Comparison of ENCODE assay signal across 6 cellular contexts in the genomic region with DNA sequence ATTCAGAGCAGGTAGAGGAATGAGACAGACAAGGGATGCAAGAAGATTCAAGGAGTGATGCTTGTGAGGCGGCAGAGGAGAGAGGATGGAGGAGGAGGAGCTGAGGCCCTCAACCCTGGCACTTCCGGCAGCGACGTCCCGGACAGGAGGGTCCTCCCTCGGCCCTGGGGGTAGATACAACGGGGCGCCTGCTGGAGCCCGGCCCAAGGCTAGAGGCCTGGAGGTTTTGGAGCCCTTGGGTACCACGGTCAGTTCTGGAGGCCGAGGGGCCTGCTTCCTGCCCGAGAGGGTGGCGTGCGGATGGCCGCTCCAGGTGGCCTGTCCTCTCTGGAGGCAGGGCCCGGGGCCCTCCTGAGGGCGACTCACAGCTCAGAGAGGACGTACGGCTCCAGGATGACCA. TPM values are rescaled to one million over a fixed set of nuclear protein-coding genes. Genes with fewer than 3 reads are reported as not detected.
"Had no signal": no experiment of that assay in that cellular context is flagged by ENCODE, and none has a peak within 500 bp of the region (broad histone marks: within the 10 kb centered on the region; RNA-seq: fewer than 3 reads in every experiment).

No MANE protein-coding gene starts in this region.

- H3K27ac Mint-ChIP-seq: IgD-negative memory B cell had no signal

- ATAC-seq: HepG2, K562 had no signal

- H3K4me3 Mint-ChIP-seq: IgD-negative memory B cell had no signal

- H3K4me1 Mint-ChIP-seq: IgD-negative memory B cell had no signal

- DNase-seq: IMR-90, KBM-7 had no signal

- H3K9me3 Mint-ChIP-seq: IgD-negative memory B cell had no signal

RNA-seq across cellular contexts. Expression of gene PDZD4, which starts 22.4 kb away (rescaled TPM):
- total RNA-seq: HepG2 had no signal

RNA-seq across cellular contexts. Expression of gene SRPK3, which starts 27.1 kb away (rescaled TPM):
- total RNA-seq: HT1080 had no signal
